16 cellular contexts compared by ENCODE assay signal in genomic region chr7:98137134-98137825, GRCh38.
"Had no signal": no experiment of that assay in that cellular context is flagged by ENCODE, and none has a peak within 500 bp of the region (broad histone marks: within the 10 kb centered on the region; RNA-seq: fewer than 3 reads in every experiment).

No MANE protein-coding gene starts in this region.

- H3K4me3 Mint-ChIP-seq: activated CD8-positive, alpha-beta T cell treated with anti-CD3 and anti-CD28 coated beads, Interleukin-2, amount 10 ng/mL, durations not matched to agents 7 days and 5 days; activated naive CD8-positive, alpha-beta T cell treated with anti-CD3 and anti-CD28 coated beads, Interleukin-2, amount 10 ng/mL, durations not matched to agents 7 days and 5 days; memory B cell; natural killer cell treated with Interleukin-12 subunit alpha and Interleukin-12 subunit beta and Interleukin-15 and Interleukin-18, amount 100 ng/mL, for 72 hours; stimulated activated naive B cell treated with anti-CD40 and anti-IgM and Interleukin-4, amounts not matched to agents 10 μg/mL and 1 μg/mL and 100 μg/mL, for 72 hours; T-helper 2 cell treated with Interferon-gamma antibody and Interleukin-4, amounts not matched to agents 5 μg/mL and 100 μg/mL, for 36 hours had no signal

- H3K27me3 ChIP-seq: esophagus muscularis mucosa, transverse colon had no signal

- H3K9me3 ChIP-seq: esophagus muscularis mucosa, prostate gland, spleen, transverse colon had no signal

- H3K9me3 Mint-ChIP-seq: activated naive CD8-positive, alpha-beta T cell treated with anti-CD3 and anti-CD28 coated beads, Interleukin-2, amount 10 ng/mL, durations not matched to agents 7 days and 5 days; memory B cell; natural killer cell treated with Interleukin-12 subunit alpha and Interleukin-12 subunit beta and Interleukin-15 and Interleukin-18, amount 100 ng/mL, for 72 hours; stimulated activated naive B cell treated with anti-CD40 and anti-IgM and Interleukin-4, amounts not matched to agents 10 μg/mL and 1 μg/mL and 100 μg/mL, for 72 hours; T-helper 2 cell treated with Interferon-gamma antibody and Interleukin-4, amounts not matched to agents 5 μg/mL and 100 μg/mL, for 36 hours had no signal

- H3K4me3 ChIP-seq: esophagus muscularis mucosa, prostate gland, spleen, transverse colon had no signal

- H3K4me1 ChIP-seq: prostate gland had no signal

- DNase-seq: activated CD8-positive, alpha-beta memory T cell treated with anti-CD3 and anti-CD28 coated beads, Interleukin-2, amount 50 U/mL, for 48 hours; activated CD8-positive, alpha-beta T cell treated with anti-CD3 and anti-CD28 coated beads, Interleukin-2, amount 10 ng/mL, durations not matched to agents 7 days and 5 days; activated naive CD8-positive, alpha-beta T cell treated with anti-CD3 and anti-CD28 coated beads, Interleukin-2, amount 10 ng/mL, durations not matched to agents 7 days and 5 days; cerebellar nuclear complex; dermis blood vessel endothelial cell; glutamatergic neuron; left colon; spleen; stimulated activated CD4-positive, alpha-beta T cell treated with anti-CD3 and anti-CD28 coated beads, Interleukin-1b, Interleukin-23, amount 100 ng/mL, for 48 hours; transverse colon had no signal

- H3K27ac Mint-ChIP-seq: activated CD8-positive, alpha-beta T cell treated with anti-CD3 and anti-CD28 coated beads, Interleukin-2, amount 10 ng/mL, durations not matched to agents 7 days and 5 days; activated naive CD8-positive, alpha-beta T cell treated with anti-CD3 and anti-CD28 coated beads, Interleukin-2, amount 10 ng/mL, durations not matched to agents 7 days and 5 days; memory B cell; natural killer cell treated with Interleukin-12 subunit alpha and Interleukin-12 subunit beta and Interleukin-15 and Interleukin-18, amount 100 ng/mL, for 72 hours; stimulated activated naive B cell treated with anti-CD40 and anti-IgM and Interleukin-4, amounts not matched to agents 10 μg/mL and 1 μg/mL and 100 μg/mL, for 72 hours; T-helper 2 cell treated with Interferon-gamma antibody and Interleukin-4, amounts not matched to agents 5 μg/mL and 100 μg/mL, for 36 hours had no signal

- H3K27ac ChIP-seq: esophagus muscularis mucosa, transverse colon had no signal

- ATAC-seq: activated CD8-positive, alpha-beta T cell treated with anti-CD3 and anti-CD28 coated beads, Interleukin-2, amount 10 ng/mL, durations not matched to agents 7 days and 5 days; left colon; natural killer cell treated with Interleukin-12 subunit alpha and Interleukin-12 subunit beta and Interleukin-15 and Interleukin-18, amount 100 ng/mL, for 72 hours had no signal

- H3K36me3 ChIP-seq: prostate gland had no signal
